ENCODE assay signal across 9 cellular contexts in the genomic region with DNA sequence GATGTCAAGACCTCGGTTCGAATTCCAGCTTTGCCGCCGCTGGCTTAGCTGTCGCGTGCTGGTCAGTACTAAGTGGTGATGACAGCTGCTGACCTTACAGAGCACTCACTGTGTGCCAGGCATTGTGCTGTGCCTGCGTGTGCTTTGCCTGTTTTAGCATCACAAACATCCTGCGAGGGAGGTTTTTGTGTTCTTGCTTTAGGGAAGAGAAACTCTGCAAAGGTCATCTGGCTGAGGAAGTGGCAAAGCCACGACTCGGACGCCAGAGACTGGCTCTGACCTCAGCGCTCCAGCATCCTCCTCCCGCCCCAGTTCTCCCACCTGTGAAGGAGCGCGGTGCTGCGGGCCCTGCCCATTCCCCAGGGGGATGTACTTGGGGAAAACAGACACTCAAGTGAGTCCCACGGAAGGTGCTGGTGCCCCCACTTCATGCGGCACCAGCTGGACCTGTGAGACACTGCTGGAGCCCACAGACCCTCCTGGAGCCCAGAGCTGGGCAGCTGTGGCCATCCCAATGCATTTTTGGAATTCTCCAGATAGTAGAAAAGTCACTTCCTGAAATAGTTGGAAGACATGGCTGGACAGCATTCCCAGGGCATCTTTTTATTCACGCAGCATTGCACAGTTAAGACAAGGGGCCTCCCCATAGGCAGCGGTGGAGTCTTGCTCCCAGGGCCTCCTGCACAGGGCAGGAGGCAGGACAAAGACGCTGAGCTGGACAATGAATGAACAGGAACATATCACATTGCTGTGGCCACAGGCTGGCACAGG.
A peak's percentile ranks its signal among the peaks of the same experiment; 100 is the strongest.
DNase-seq lines count a peak whose midpoint lies in the region; ATAC-seq and TF ChIP-seq lines count a peak whose summit lies in the region.
"Had no signal": no experiment of that assay in that cellular context is flagged by ENCODE, and none has a peak within 500 bp of the region (broad histone marks: within the 10 kb centered on the region; RNA-seq: fewer than 3 reads in every experiment).

No MANE protein-coding gene starts in this region.

- peak overlapping the region; percentile 8 to 27 (median 10) for H3K4me3 Mint-ChIP-seq in nephron
- H3K4me3 Mint-ChIP-seq: CD4-positive, CD25-positive, alpha-beta regulatory T cell had no signal

- H3K27me3 ChIP-seq in ACC112 (ENCODE audit: insufficient read depth, low read length), result no peaks in the 10 kb centered on the region
- H3K27me3 ChIP-seq in HL-60 (ENCODE audit: insufficient read depth, poor library complexity, severe bottlenecking), result no peaks in the 10 kb centered on the region

- ATAC-seq in GM19452 (IDR thresholded peaks at IDR 0.05; ENCODE audit: unreplicated experiment) (peak; percentile 78), GM21717 (IDR thresholded peaks at IDR 0.05; ENCODE audit: unreplicated experiment) (no peak)

- DNase-seq in HL-60 (ENCODE audit: low read depth in 1 of 2, low spot score in 1 of 2), result peak; percentile 4 to 47
- no peak for DNase-seq in HuH-7 (ENCODE audit: low spot score)
- DNase-seq in NCI-H2081 treated with DMSO at 0.1 percent for 48 hours (lab: John Stamatoyannopoulos, UW), result no peak
- DNase-seq: CD4-positive, CD25-positive, alpha-beta regulatory T cell had no signal

- H2AFZ ChIP-seq in ACC112 (ENCODE audit: low read length, unreplicated experiment), result no peak overlapping the region

- H3K36me3 Mint-ChIP-seq in nephron (ENCODE audit: low read depth), result no peaks in the 10 kb centered on the region
- H3K36me3 Mint-ChIP-seq: CD4-positive, CD25-positive, alpha-beta regulatory T cell had no signal

- H3K4me3 ChIP-seq in ACC112 (ENCODE audit: low read depth, low read length), result no peak overlapping the region
- no peak overlapping the region for H3K4me3 ChIP-seq in HL-60 (replicated peaks; ENCODE audit: insufficient read depth, low read length)

- H3K79me2 ChIP-seq in ACC112 (ENCODE audit: control insufficient read depth, insufficient read depth, low read length, unreplicated experiment), result no peaks in the 10 kb centered on the region

- H3K27ac Mint-ChIP-seq in nephron, result peak overlapping the region; percentile 38 to 95 (median 86)

- H3K27ac ChIP-seq in ACC112 (ENCODE audit: low read depth, low read length) (peak overlapping the region; percentile 71; the same call in 1 of the 2 replicates), HL-60 (replicated peaks) (no peak overlapping the region), cingulate gyrus (ENCODE audit: low read depth, low read length) (peak overlapping the region; percentile 19)

- H3K4me1 Mint-ChIP-seq in nephron, result peaks cover 73% of the 10 kb centered on the region

- TF ChIP-seq CTCF in HL-60 (IDR thresholded peaks at IDR 0.05; ENCODE audit: insufficient read depth, low read length) (no peak), nephron (IDR thresholded peaks at IDR 0.05; ENCODE audit: unreplicated experiment in 3 of 3) (no peak)

- H3K27me3 Mint-ChIP-seq in nephron (ENCODE audit: low read depth), result no peaks in the 10 kb centered on the region

- H3K36me3 ChIP-seq in ACC112 (ENCODE audit: insufficient read depth, low read length), result no peaks in the 10 kb centered on the region

- H3K9me3 Mint-ChIP-seq in nephron, result no peaks in the 10 kb centered on the region

- H3K4me1 ChIP-seq in ACC112 (ENCODE audit: control insufficient read depth, insufficient read depth, low read length, unreplicated experiment), result peaks cover 55% of the 10 kb centered on the region

Comparison
In these comparisons a context has a peak if more than half of its experiments do, and no peak if none do; other contexts are left out.
1. DNase-seq: peak in HL-60 (2 of 2); none in HuH-7 (single experiment) and NCI-H2081 treated with DMSO at 0.1 percent for 48 hours (single experiment).